21 cellular contexts compared by ENCODE assay signal in the genomic region with DNA sequence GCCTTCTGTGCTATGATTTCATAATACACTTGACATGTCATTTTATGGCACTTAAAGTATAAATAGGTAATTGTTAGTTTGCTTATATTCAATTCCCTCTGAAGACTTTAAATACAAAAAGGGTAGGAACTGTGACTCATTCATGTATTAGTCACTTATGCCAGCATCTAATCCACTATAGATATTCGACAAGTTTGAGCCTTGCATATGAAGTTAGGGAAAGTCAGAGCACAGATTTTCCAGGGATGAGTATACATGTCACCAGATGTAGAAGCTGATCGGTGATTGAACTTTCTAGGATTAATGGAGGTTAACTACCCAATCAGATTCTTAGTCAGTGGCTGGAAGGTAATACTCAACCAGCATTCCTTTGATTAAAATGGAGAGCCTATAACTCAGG.
DNase-seq lines count a peak whose midpoint lies in the region; ATAC-seq lines count a peak whose summit lies in the region.
"Had no signal": no experiment of that assay in that cellular context is flagged by ENCODE, and none has a peak within 500 bp of the region (broad histone marks: within the 10 kb centered on the region; RNA-seq: fewer than 3 reads in every experiment).

No MANE protein-coding gene starts in this region.

- H2BK15ac ChIP-seq in mesenchymal stem cell (ENCODE audit: low read depth, poor library complexity, severe bottlenecking) = no peak overlapping the region

- in situ Hi-C loops in GM23248 (cut with MboI) = no loop called here

- H4K20me1 ChIP-seq in GM23248 (ENCODE audit: insufficient read depth) = no peaks in the 10 kb centered on the region

- H3K23ac ChIP-seq in mesenchymal stem cell (ENCODE audit: low read length in 2 of 2) = no peak overlapping the region

- no peak overlapping the region for H3K14ac ChIP-seq in mesenchymal stem cell (ENCODE audit: low read length in 2 of 2)

- H3K79me2 ChIP-seq in GM23248 (ENCODE audit: insufficient read depth) = no peaks in the 10 kb centered on the region

- no peaks in the 10 kb centered on the region for H3K36me3 ChIP-seq in GM23248 (ENCODE audit: low read depth)
- no peaks in the 10 kb centered on the region for H3K36me3 ChIP-seq in mesenchymal stem cell (ENCODE audit: control insufficient read depth in 1 of 2, insufficient read depth in 2 of 2, low read depth in 1 of 2, low read length in 2 of 2)
- H3K36me3 ChIP-seq: vagina had no signal

- H2BK120ac ChIP-seq in mesenchymal stem cell (ENCODE audit: low read depth, low read length) = no peak overlapping the region

- no peak overlapping the region for H3K4ac ChIP-seq in mesenchymal stem cell (ENCODE audit: low read depth in 1 of 2, low read length in 2 of 2)

- H2BK5ac ChIP-seq in mesenchymal stem cell (ENCODE audit: low read depth, low read length, poor library complexity, severe bottlenecking) = no peak overlapping the region

- no peak overlapping the region for H2BK12ac ChIP-seq in mesenchymal stem cell (ENCODE audit: low read length in 2 of 2)

- H3K27me3 ChIP-seq in GM23248 (replicated peaks; ENCODE audit: insufficient read depth) (no peaks in the 10 kb centered on the region), mesenchymal stem cell (ENCODE audit: control insufficient read depth in 1 of 2, insufficient read depth in 1 of 2, low read length in 2 of 2) (no peaks in the 10 kb centered on the region)
- H3K27me3 ChIP-seq: vagina had no signal

- no peak overlapping the region for H3K18ac ChIP-seq in mesenchymal stem cell (ENCODE audit: low read depth in 1 of 2, low read length in 2 of 2)

- no peak for ATAC-seq in HG03175 (IDR thresholded peaks at IDR 0.05; ENCODE audit: unreplicated experiment)
- ATAC-seq: activated CD4-positive, alpha-beta T cell treated with anti-CD3 and anti-CD28 coated beads for 36 hours; naive thymus-derived CD4-positive, alpha-beta T cell had no signal

- 6 to 13% methylated on average over 2 of the region's 2 CpGs for WGBS in GM23248 (ENCODE audit: low coverage in 1 of 2, low lambda C conversion rate in 2 of 2, missing lambda C conversion rate in 2 of 2), 2 experiments
- WGBS in mesenchymal stem cell = 22% methylated on average over 2 of the region's 2 CpGs

- H3K9ac ChIP-seq in GM23248 (no peak overlapping the region), mesenchymal stem cell (ENCODE audit: low read length) (no peak overlapping the region)
- H3K9ac ChIP-seq: KMS-11 had no signal

- H2AFZ ChIP-seq in GM23248 (no peak overlapping the region), mesenchymal stem cell (ENCODE audit: low read depth, low read length) (no peak overlapping the region)

- no peak overlapping the region for H2AK5ac ChIP-seq in mesenchymal stem cell (ENCODE audit: low read length, severe bottlenecking)

- H3F3A ChIP-seq in GM23248 (ENCODE audit: insufficient read depth) = peaks cover 28% of the 10 kb centered on the region

- no peaks in the 10 kb centered on the region for H3K9me2 ChIP-seq in GM23248 (ENCODE audit: insufficient read depth)

- H3K9me3 ChIP-seq in GM23248 (ENCODE audit: low read depth) (no peaks in the 10 kb centered on the region), mesenchymal stem cell (ENCODE audit: control insufficient read depth, low read length) (no peaks in the 10 kb centered on the region)
- H3K9me3 ChIP-seq: vagina had no signal

- no peak overlapping the region for H3K4me3 ChIP-seq in GM23248
- H3K4me3 ChIP-seq in mesenchymal stem cell (ENCODE audit: insufficient read depth in 1 of 2, low read depth in 1 of 2, low read length in 2 of 2) = no peak overlapping the region
- H3K4me3 ChIP-seq: vagina had no signal

- no peak overlapping the region for H3K27ac ChIP-seq in GM23248
- peak overlapping the region; percentile 10 for H3K27ac ChIP-seq in epithelial cell of prostate
- H3K27ac ChIP-seq in mesenchymal stem cell (ENCODE audit: low read length, poor library complexity, severe bottlenecking) = no peak overlapping the region
- H3K27ac ChIP-seq: KMS-11, vagina had no signal

- no peak overlapping the region for H4K91ac ChIP-seq in mesenchymal stem cell (ENCODE audit: low read length)

- H3K4me2 ChIP-seq in GM23248 (ENCODE audit: unreplicated experiment) (no peak overlapping the region), mesenchymal stem cell (ENCODE audit: low read length, poor library complexity, severe bottlenecking) (no peak overlapping the region)
- H3K4me2 ChIP-seq: KMS-11 had no signal

- peaks cover 38% of the 10 kb centered on the region for H3K4me1 ChIP-seq in GM23248 (ENCODE audit: insufficient read depth)
- H3K4me1 ChIP-seq in mesenchymal stem cell (ENCODE audit: control insufficient read depth, insufficient read depth, low read depth, low read length) = no peaks in the 10 kb centered on the region
- H3K4me1 ChIP-seq: vagina had no signal

- no peaks in the 10 kb centered on the region for H3K79me1 ChIP-seq in mesenchymal stem cell (replicated peaks; ENCODE audit: low read length, poor library complexity, severe bottlenecking)

- H4K8ac ChIP-seq in mesenchymal stem cell (ENCODE audit: low read length) = no peak overlapping the region

- DNase-seq in GM23248 (peak; percentile 60), RPMI7951 (ENCODE audit: low read depth) (peak; percentile 63), epithelial cell of prostate (ENCODE audit: low read depth, low spot score) (peak; percentile 20), mesenchymal stem cell (peak; percentile 37), NCI-H748 (lab: John Stamatoyannopoulos, UW; ENCODE audit: unreplicated experiment) (no peak)
- no peak for DNase-seq in stimulated activated CD4-positive, alpha-beta T cell treated with anti-CD3 and anti-CD28 coated beads, Interleukin-12 subunit alpha, Interleukin-12 subunit beta, amount 100 ng/mL, for 4 hours
- DNase-seq in activated CD4-positive, alpha-beta T cell treated with anti-CD3 and anti-CD28 coated beads, Interleukin-2, amount 50 U/mL, for 1 hour = no peak
- DNase-seq: activated CD4-positive, alpha-beta T cell treated with anti-CD3 and anti-CD28 coated beads for 36 hours; activated CD8-positive, alpha-beta memory T cell treated with anti-CD3 and anti-CD28 coated beads for 24 hours; activated gamma-delta T cell; activated naive CD8-positive, alpha-beta T cell treated with anti-CD3 and anti-CD28 coated beads, Interleukin-2, amount 10 ng/mL, durations not matched to agents 7 days and 5 days; activated T-cell treated with anti-CD3 and anti-CD28 coated beads, Interleukin-2, amount 50 U/mL, for 1 hour; head of caudate nucleus; midbrain; naive thymus-derived CD4-positive, alpha-beta T cell; NCI-H1436 treated with DMSO at 0.1 percent for 48 hours; NCI-H2107; NCI-H446 had no signal

Comparison
In these comparisons a context has a peak if more than half of its experiments do, and no peak if none do; other contexts are left out.
1. DNase-seq: peak in GM23248 (single experiment), RPMI7951 (single experiment), epithelial cell of prostate (single experiment) and mesenchymal stem cell (single experiment); none in stimulated activated CD4-positive, alpha-beta T cell treated with anti-CD3 and anti-CD28 coated beads, Interleukin-12 subunit alpha, Interleukin-12 subunit beta, amount 100 ng/mL, for 4 hours (single experiment), activated CD4-positive, alpha-beta T cell treated with anti-CD3 and anti-CD28 coated beads, Interleukin-2, amount 50 U/mL, for 1 hour (single experiment) and NCI-H748 (single experiment).